ENCODE assay signal across 26 cellular contexts in the genomic region with DNA sequence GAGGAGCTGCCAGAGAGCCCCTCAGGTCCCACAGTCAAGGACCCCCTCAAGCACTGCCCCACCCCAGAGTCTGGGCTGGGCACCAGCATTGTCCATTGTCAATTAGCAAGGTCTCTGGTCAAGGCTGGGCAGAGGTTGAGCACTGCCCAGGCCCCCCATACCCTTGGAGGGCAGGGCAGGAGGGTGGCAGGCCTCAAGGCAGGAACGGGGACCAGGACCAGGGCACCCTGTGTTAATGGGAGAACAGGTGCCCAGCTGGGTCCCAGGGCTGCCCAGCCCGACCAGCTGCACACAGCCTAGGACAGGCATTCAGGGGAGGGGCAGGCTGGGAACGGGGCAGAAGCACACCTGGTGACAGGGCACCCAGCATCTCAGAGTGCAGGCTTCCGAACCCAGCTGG.
"Had no signal": no experiment of that assay in that cellular context is flagged by ENCODE, and none has a peak within 500 bp of the region (broad histone marks: within the 10 kb centered on the region; RNA-seq: fewer than 3 reads in every experiment).

No MANE protein-coding gene starts in this region.

- H3K27me3 ChIP-seq: brain microvascular endothelial cell, dorsolateral prefrontal cortex had no signal

- ATAC-seq: activated CD4-positive, alpha-beta T cell treated with anti-CD3 and anti-CD28 coated beads for 36 hours; activated CD8-positive, alpha-beta memory T cell treated with anti-CD3 and anti-CD28 coated beads, Interleukin-2, amount 10 ng/mL, durations not matched to agents 7 days and 5 days; activated CD8-positive, alpha-beta T cell treated with anti-CD3 and anti-CD28 coated beads, Interleukin-2, amount 10 ng/mL, durations not matched to agents 7 days and 5 days; T-cell had no signal

- H3K4me3 Mint-ChIP-seq: activated CD4-positive, alpha-beta memory T cell treated with anti-CD3 and anti-CD28 coated beads for 36 hours; activated CD4-positive, alpha-beta T cell treated with anti-CD3 and anti-CD28 coated beads for 36 hours; activated CD4-positive, alpha-beta T cell treated with anti-CD3 and anti-CD28 coated beads, Interleukin-2, amount 10 ng/mL, durations not matched to agents 24 days and 14 days; activated CD8-positive, alpha-beta memory T cell treated with anti-CD3 and anti-CD28 coated beads, Interleukin-2, amount 10 ng/mL, durations not matched to agents 7 days and 5 days; activated CD8-positive, alpha-beta T cell treated with anti-CD3 and anti-CD28 coated beads, Interleukin-2, amount 10 ng/mL, durations not matched to agents 7 days and 5 days; activated naive CD8-positive, alpha-beta T cell; central memory CD8-positive, alpha-beta T cell; dendritic cell treated with granulocyte-macrophage colony-stimulating factor and Interleukin-4, amounts not matched to agents 40 ng/mL and 50 ng/mL, for 4 days; endodermal cell; T-cell; T-helper 1 cell treated with Interleukin-12 subunit alpha and Interleukin-12 subunit beta and Interleukin-4 antibody, amounts not matched to agents 30 μg/mL and 1 μg/mL, for 36 hours; T-helper 2 cell treated with Interferon-gamma antibody and Interleukin-4, amounts not matched to agents 5 μg/mL and 100 μg/mL, for 36 hours had no signal

- H3K4me3 ChIP-seq: coronary artery, dorsolateral prefrontal cortex had no signal

- H3K9me3 Mint-ChIP-seq: activated CD4-positive, alpha-beta T cell treated with anti-CD3 and anti-CD28 coated beads, Interleukin-2, amount 10 ng/mL, durations not matched to agents 24 days and 14 days; central memory CD8-positive, alpha-beta T cell had no signal

- H3K27ac Mint-ChIP-seq: activated CD4-positive, alpha-beta T cell treated with anti-CD3 and anti-CD28 coated beads for 36 hours; activated CD4-positive, alpha-beta T cell treated with anti-CD3 and anti-CD28 coated beads, Interleukin-2, amount 10 ng/mL, durations not matched to agents 24 days and 14 days; activated CD8-positive, alpha-beta memory T cell treated with anti-CD3 and anti-CD28 coated beads, Interleukin-2, amount 10 ng/mL, durations not matched to agents 7 days and 5 days; activated CD8-positive, alpha-beta T cell treated with anti-CD3 and anti-CD28 coated beads, Interleukin-2, amount 10 ng/mL, durations not matched to agents 7 days and 5 days; dendritic cell treated with granulocyte-macrophage colony-stimulating factor and Interleukin-4, amounts not matched to agents 40 ng/mL and 50 ng/mL, for 4 days; endodermal cell; T-cell; T-helper 1 cell treated with Interleukin-12 subunit alpha and Interleukin-12 subunit beta and Interleukin-4 antibody, amounts not matched to agents 30 μg/mL and 1 μg/mL, for 36 hours had no signal

- H3K27ac ChIP-seq: brain microvascular endothelial cell, coronary artery had no signal

- DNase-seq: activated CD4-positive, alpha-beta T cell treated with anti-CD3 and anti-CD28 coated beads, Interleukin-2, amount 10 ng/mL, durations not matched to agents 24 days and 14 days; activated CD4-positive, CD25-positive, alpha-beta regulatory T cell; activated CD4-positive, CD25-positive, alpha-beta regulatory T cell treated with anti-CD3 and anti-CD28 coated beads, Interleukin-2, amount 50 U/mL, for 72 hours; activated CD8-positive, alpha-beta memory T cell treated with anti-CD3 and anti-CD28 coated beads, Interleukin-2, amount 50 U/mL, for 4 hours; activated effector memory CD4-positive, alpha-beta T cell treated with Interleukin-2 at 50 U/mL for 16 hours; activated gamma-delta T cell treated with Interleukin-2 at 50 U/mL for 16 hours; activated T-cell treated with anti-CD3 and anti-CD28 coated beads, Interleukin-2, amount 50 U/mL, for 1 hour; amniotic stem cell; anterior cingulate cortex; brain microvascular endothelial cell; dorsolateral prefrontal cortex; effector memory CD4-positive, alpha-beta T cell; SW 1271; T1000 had no signal

- H3K27me3 Mint-ChIP-seq: activated CD4-positive, alpha-beta memory T cell treated with anti-CD3 and anti-CD28 coated beads for 36 hours; activated CD4-positive, alpha-beta T cell treated with anti-CD3 and anti-CD28 coated beads for 36 hours; activated CD4-positive, alpha-beta T cell treated with anti-CD3 and anti-CD28 coated beads, Interleukin-2, amount 10 ng/mL, durations not matched to agents 24 days and 14 days; activated CD8-positive, alpha-beta memory T cell treated with anti-CD3 and anti-CD28 coated beads, Interleukin-2, amount 10 ng/mL, durations not matched to agents 7 days and 5 days; activated naive CD8-positive, alpha-beta T cell; central memory CD8-positive, alpha-beta T cell; dendritic cell treated with granulocyte-macrophage colony-stimulating factor and Interleukin-4, amounts not matched to agents 40 ng/mL and 50 ng/mL, for 4 days; T-cell had no signal

- H3K4me1 Mint-ChIP-seq: central memory CD8-positive, alpha-beta T cell had no signal
